8 cellular contexts compared by ENCODE assay signal in the genomic region with DNA sequence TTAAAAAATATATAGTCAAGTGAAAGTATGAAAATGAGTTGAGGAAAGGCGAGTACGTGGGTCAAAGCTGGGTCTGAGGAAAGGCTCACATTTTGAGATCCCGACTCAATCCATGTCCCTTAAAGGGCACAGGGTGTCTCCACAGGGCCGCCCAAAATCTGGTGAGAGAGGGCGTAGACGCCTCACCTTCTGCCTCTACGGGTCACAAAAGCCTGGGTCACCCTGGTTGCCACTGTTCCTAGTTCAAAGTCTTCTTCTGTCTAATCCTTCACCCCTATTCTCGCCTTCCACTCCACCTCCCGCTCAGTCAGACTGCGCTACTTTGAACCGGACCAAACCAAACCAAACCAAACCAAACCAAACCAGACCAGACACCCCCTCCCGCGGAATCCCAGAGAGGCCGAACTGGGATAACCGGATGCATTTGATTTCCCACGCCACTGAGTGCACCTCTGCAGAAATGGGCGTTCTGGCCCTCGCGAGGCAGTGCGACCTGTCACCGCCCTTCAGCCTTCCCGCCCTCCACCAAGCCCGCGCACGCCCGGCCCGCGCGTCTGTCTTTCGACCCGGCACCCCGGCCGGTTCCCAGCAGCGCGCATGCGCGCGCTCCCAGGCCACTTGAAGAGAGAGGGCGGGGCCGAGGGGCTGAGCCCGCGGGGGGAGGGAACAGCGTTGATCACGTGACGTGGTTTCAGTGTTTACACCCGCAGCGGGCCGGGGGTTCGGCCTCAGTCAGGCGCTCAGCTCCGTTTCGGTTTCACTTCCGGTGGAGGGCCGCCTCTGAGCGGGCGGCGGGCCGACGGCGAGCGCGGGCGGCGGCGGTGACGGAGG. TPM values are rescaled to one million over a fixed set of nuclear protein-coding genes. Genes with fewer than 3 reads are reported as not detected.
A peak's percentile ranks its signal among the peaks of the same experiment; 100 is the strongest.
DNase-seq lines count a peak whose midpoint lies in the region; ATAC-seq and TF ChIP-seq lines count a peak whose summit lies in the region.

Gene FMR1, plus strand, starts transcription at position 728 of the 831 bp plus-strand sequence. CDS start 261 bp downstream, outside the sequence.

- BruUV-seq in Panc1 (replicated peaks; lab: Mats Ljungman, UMichigan) = TSS peak; percentile 80

- no peaks in the 10 kb centered on the region for H3K27me3 Mint-ChIP-seq in activated T-cell treated with anti-CD3 and anti-CD28 coated beads, Interleukin-2, amount 50 U/mL, for 4 hours (ENCODE audit: low read depth)

- peaks cover 37% of the 10 kb centered on the region for H3K4me1 Mint-ChIP-seq in activated T-cell treated with anti-CD3 and anti-CD28 coated beads, Interleukin-2, amount 50 U/mL, for 4 hours (ENCODE audit: low read depth)

- H3K36me3 Mint-ChIP-seq in activated T-cell treated with anti-CD3 and anti-CD28 coated beads, Interleukin-2, amount 50 U/mL, for 4 hours (ENCODE audit: insufficient read depth) = no peaks in the 10 kb centered on the region

- no peak for TF ChIP-seq CTCF in Panc1 (IDR thresholded peaks at IDR 0.05)

- peak within 1 kb of the TSS; percentile 87 for H3K27ac ChIP-seq in Panc1 (ENCODE audit: low read length)
- peak within 1 kb of the TSS; percentile 75 for H3K27ac ChIP-seq in muscle layer of duodenum (ENCODE audit: low read length)

- peak; percentile 82 for DNase-seq in DMS53 treated with DMSO at 0.1 percent for 48 hours (lab: John Stamatoyannopoulos, UW; ENCODE audit: unreplicated experiment)
- peak; percentile 92 for DNase-seq in KBM-7
- DNase-seq in Panc1 (ENCODE audit: low read depth, low spot score) = peak; percentile 74
- peak; percentile 93 for DNase-seq in activated T-cell treated with anti-CD3 and anti-CD28 coated beads, Interleukin-2, amount 50 U/mL, for 4 hours
- DNase-seq in stimulated activated CD8-positive, alpha-beta memory T cell treated with anti-CD3 and anti-CD28 coated beads, Interleukin-7, amount 100 ng/mL, for 24 hours (ENCODE audit: low read depth) = peak; percentile 77

- CTCF ChIA-PET in Panc1 (lab: Charles Lee) = no interaction called here

- intact Hi-C loops in Panc1 (cut with micrococcal nuclease; ENCODE audit: unreplicated experiment) = no loop called here

- peaks cover 26% of the 10 kb centered on the region for H3K4me1 ChIP-seq in Panc1 (ENCODE audit: control insufficient read depth, insufficient read depth, low read length)
- H3K4me1 ChIP-seq in muscle layer of duodenum (ENCODE audit: control insufficient read depth in 1 of 2, insufficient read depth in 2 of 2, low read length in 2 of 2) = peaks cover 3 to 4% of the 10 kb centered on the region in 2 donors

- in situ Hi-C loops in KBM-7 (cut with MboI; ENCODE audit: low pct_unique_long_range_greater_than_20kb, low sequenced_read_pairs) (no loop called here), Panc1 (cut with HindIII; ENCODE audit: low pct_unique_long_range_greater_than_20kb, low sequenced_read_pairs) (no loop called here)

- H3K4me3 Mint-ChIP-seq in activated T-cell treated with anti-CD3 and anti-CD28 coated beads, Interleukin-2, amount 50 U/mL, for 4 hours = peak within 1 kb of the TSS; percentile 96

- ATAC-seq in GM21723 (IDR thresholded peaks at IDR 0.05; ENCODE audit: unreplicated experiment) (peak; percentile 80), Panc1 (peak; percentile 95), esophagus mucosa (peak; percentile 96)
- peak; percentile 89 to 90 for ATAC-seq in activated T-cell treated with anti-CD3 and anti-CD28 coated beads, Interleukin-2, amount 50 U/mL, for 4 hours

- H3K9me3 ChIP-seq in Panc1 (ENCODE audit: control insufficient read depth, insufficient read depth, low read depth, low read length) (no peaks in the 10 kb centered on the region), muscle layer of duodenum (ENCODE audit: control insufficient read depth in 1 of 2, low read length in 2 of 2) (no peaks in the 10 kb centered on the region)

- POLR2A ChIA-PET in Panc1 (lab: Charles Lee) = no interaction called here

- H3K4me3 ChIP-seq in Panc1 (ENCODE audit: low read depth in 2 of 2, low read length in 2 of 2) = peak within 1 kb of the TSS; percentile 87 to 88
- peak within 1 kb of the TSS; percentile 71 to 74 for H3K4me3 ChIP-seq in muscle layer of duodenum (ENCODE audit: low read depth in 1 of 2, low read length in 2 of 2)

- no peaks in the 10 kb centered on the region for H3K9me3 Mint-ChIP-seq in activated T-cell treated with anti-CD3 and anti-CD28 coated beads, Interleukin-2, amount 50 U/mL, for 4 hours

- H3K36me3 ChIP-seq in Panc1 (ENCODE audit: control insufficient read depth, insufficient read depth, low read length) = no peaks in the 10 kb centered on the region
- H3K36me3 ChIP-seq in muscle layer of duodenum (ENCODE audit: control insufficient read depth in 1 of 2, insufficient read depth in 2 of 2, low read length in 2 of 2) = no peaks in the 10 kb centered on the region

- H3K27me3 ChIP-seq in Panc1 (ENCODE audit: control insufficient read depth, insufficient read depth, low read length) (no peaks in the 10 kb centered on the region), muscle layer of duodenum (ENCODE audit: low read depth, low read length) (no peaks in the 10 kb centered on the region)

RNA-seq across cellular contexts. Expression of gene FMR1, which starts in this region (rescaled TPM):
- total RNA-seq in Panc1 (2021; ENCODE audit: unreplicated experiment) (68.9 TPM), esophagus mucosa (24.5 TPM)
- 47.6 TPM for polyA plus RNA-seq in Panc1 (2012; ENCODE audit: insufficient read length)
- 10 to 100 TPM; 25.5 to 26.0 (median 25.6) TPM for total RNA-seq in activated T-cell treated with anti-CD3 and anti-CD28 coated beads, Interleukin-2, amount 50 U/mL, for 4 hours

Comparison
In these comparisons a context has a peak if more than half of its experiments do, and no peak if none do; other contexts are left out.
1. Peak in every context shown above with its lines: DNase-seq, ATAC-seq, H3K4me3 ChIP-seq and H3K27ac ChIP-seq.